Comparison of ENCODE assay signal across 34 cellular contexts in genomic region chr6:132043148-132043547, GRCh38.
"Had no signal": no experiment of that assay in that cellular context is flagged by ENCODE, and none has a peak within 500 bp of the region (broad histone marks: within the 10 kb centered on the region; RNA-seq: fewer than 3 reads in every experiment).

No MANE protein-coding gene starts in this region.

- H3K4me3 Mint-ChIP-seq: activated B cell treated with CpG ODN at 0.5 μM for 24 hours; activated CD4-positive, alpha-beta memory T cell treated with anti-CD3 and anti-CD28 coated beads, Interleukin-2, amount 10 ng/mL, durations not matched to agents 7 days and 5 days; activated CD4-positive, alpha-beta T cell treated with anti-CD3 and anti-CD28 coated beads, Interleukin-2, amount 10 ng/mL, durations not matched to agents 7 days and 5 days; activated CD8-positive, alpha-beta memory T cell treated with anti-CD3 and anti-CD28 coated beads, Interleukin-2, amount 10 ng/mL, durations not matched to agents 7 days and 5 days; activated CD8-positive, alpha-beta T cell treated with anti-CD3 and anti-CD28 coated beads, Interleukin-2, amount 10 ng/mL, durations not matched to agents 7 days and 5 days; activated naive CD4-positive, alpha-beta T cell treated with anti-CD3 and anti-CD28 coated beads, Interleukin-2, amount 10 ng/mL, durations not matched to agents 7 days and 5 days; activated naive CD4-positive, alpha-beta T cell treated with anti-CD3 and anti-CD28 coated beads, Interleukin-2, amount 50 U/mL, for 24 hours; activated naive CD8-positive, alpha-beta T cell; activated naive CD8-positive, alpha-beta T cell treated with anti-CD3 and anti-CD28 coated beads, Interleukin-2, amount 10 ng/mL, durations not matched to agents 7 days and 5 days; activated naive CD8-positive, alpha-beta T cell treated with anti-CD3 and anti-CD28 coated beads, Interleukin-2, amount 50 U/mL, for 24 hours; activated T-cell treated with anti-CD3 and anti-CD28 coated beads, Interleukin-2, amount 50 U/mL, for 24 hours; brain; central memory CD8-positive, alpha-beta T cell; T-helper 1 cell treated with Interleukin-12 subunit alpha and Interleukin-12 subunit beta and Interleukin-4 antibody, amounts not matched to agents 30 μg/mL and 1 μg/mL, for 36 hours; T-helper 2 cell treated with Interferon-gamma antibody and Interleukin-4, amounts not matched to agents 5 μg/mL and 100 μg/mL, for 36 hours had no signal

- H3K36me3 ChIP-seq: ascending aorta, cardiac muscle cell had no signal

- H3K27me3 ChIP-seq: ascending aorta, cardiac muscle cell had no signal

- H3K4me1 ChIP-seq: ascending aorta had no signal

- H3K27ac ChIP-seq: ascending aorta, cardiac muscle cell, VCaP had no signal

- DNase-seq: activated B cell treated with CpG ODN at 0.5 μM for 24 hours; activated CD4-positive, alpha-beta memory T cell treated with anti-CD3 and anti-CD28 coated beads, Interleukin-2, amount 10 ng/mL, durations not matched to agents 7 days and 5 days; activated CD4-positive, alpha-beta T cell treated with anti-CD3 and anti-CD28 coated beads for 48 hours; activated CD4-positive, alpha-beta T cell treated with anti-CD3 and anti-CD28 coated beads, Interleukin-2, amount 10 ng/mL, durations not matched to agents 7 days and 5 days; activated CD4-positive, alpha-beta T cell treated with anti-CD3 and anti-CD28 coated beads, Interleukin-2, amount 50 U/mL, for 48 hours; activated CD4-positive, CD25-positive, alpha-beta regulatory T cell treated with anti-CD3 and anti-CD28 coated beads, Interleukin-2, amount 50 U/mL, for 72 hours; activated CD8-positive, alpha-beta memory T cell treated with anti-CD3 and anti-CD28 coated beads for 24 hours; activated CD8-positive, alpha-beta memory T cell treated with anti-CD3 and anti-CD28 coated beads, Interleukin-2, amount 10 ng/mL, durations not matched to agents 7 days and 5 days; activated CD8-positive, alpha-beta memory T cell treated with anti-CD3 and anti-CD28 coated beads, Interleukin-2, amount 50 U/mL, for 48 hours; activated CD8-positive, alpha-beta T cell treated with anti-CD3 and anti-CD28 coated beads, Interleukin-2, amount 10 ng/mL, durations not matched to agents 7 days and 5 days; activated effector memory CD4-positive, alpha-beta T cell treated with Interleukin-2 at 50 U/mL for 16 hours; activated gamma-delta T cell; activated naive CD4-positive, alpha-beta T cell treated with anti-CD3 and anti-CD28 coated beads, Interleukin-2, amount 10 ng/mL, durations not matched to agents 7 days and 5 days; activated naive CD4-positive, alpha-beta T cell treated with Interleukin-2 at 50 U/mL for 16 hours; activated naive CD8-positive, alpha-beta T cell treated with anti-CD3 and anti-CD28 coated beads, Interleukin-2, amount 10 ng/mL, durations not matched to agents 7 days and 5 days; activated naive CD8-positive, alpha-beta T cell treated with anti-CD3 and anti-CD28 coated beads, Interleukin-2, amount 50 U/mL, for 24 hours; activated T-cell treated with anti-CD3 and anti-CD28 coated beads, Interleukin-2, amount 50 U/mL, for 24 hours; amygdala; anterior cingulate cortex; caudate nucleus; cerebellar nuclear complex; T-helper 1 cell; T-helper 2 cell; T-helper 9 cell had no signal

- H3K27me3 Mint-ChIP-seq: activated B cell treated with CpG ODN at 0.5 μM for 24 hours; activated CD4-positive, alpha-beta memory T cell treated with anti-CD3 and anti-CD28 coated beads, Interleukin-2, amount 10 ng/mL, durations not matched to agents 7 days and 5 days; activated CD4-positive, alpha-beta T cell treated with anti-CD3 and anti-CD28 coated beads, Interleukin-2, amount 10 ng/mL, durations not matched to agents 7 days and 5 days; activated CD8-positive, alpha-beta memory T cell treated with anti-CD3 and anti-CD28 coated beads, Interleukin-2, amount 10 ng/mL, durations not matched to agents 7 days and 5 days; activated naive CD4-positive, alpha-beta T cell treated with anti-CD3 and anti-CD28 coated beads, Interleukin-2, amount 10 ng/mL, durations not matched to agents 7 days and 5 days; activated naive CD8-positive, alpha-beta T cell treated with anti-CD3 and anti-CD28 coated beads, Interleukin-2, amount 10 ng/mL, durations not matched to agents 7 days and 5 days; activated naive CD8-positive, alpha-beta T cell treated with anti-CD3 and anti-CD28 coated beads, Interleukin-2, amount 50 U/mL, for 24 hours; brain; central memory CD8-positive, alpha-beta T cell had no signal

- H3K9me3 Mint-ChIP-seq: activated B cell treated with CpG ODN at 0.5 μM for 24 hours; activated CD4-positive, alpha-beta memory T cell treated with anti-CD3 and anti-CD28 coated beads, Interleukin-2, amount 10 ng/mL, durations not matched to agents 7 days and 5 days; activated CD4-positive, alpha-beta T cell treated with anti-CD3 and anti-CD28 coated beads, Interleukin-2, amount 10 ng/mL, durations not matched to agents 7 days and 5 days; activated naive CD4-positive, alpha-beta T cell treated with anti-CD3 and anti-CD28 coated beads, Interleukin-2, amount 10 ng/mL, durations not matched to agents 7 days and 5 days; activated naive CD4-positive, alpha-beta T cell treated with anti-CD3 and anti-CD28 coated beads, Interleukin-2, amount 50 U/mL, for 24 hours; activated naive CD8-positive, alpha-beta T cell treated with anti-CD3 and anti-CD28 coated beads, Interleukin-2, amount 10 ng/mL, durations not matched to agents 7 days and 5 days; activated naive CD8-positive, alpha-beta T cell treated with anti-CD3 and anti-CD28 coated beads, Interleukin-2, amount 50 U/mL, for 24 hours; activated T-cell treated with anti-CD3 and anti-CD28 coated beads, Interleukin-2, amount 50 U/mL, for 24 hours; activated T-helper 2 cell treated with anti-CD3 and anti-CD28 coated beads, Interferon-gamma antibody, Interleukin-2, Interleukin-4, amounts not matched to agents 10 μg/mL and 5 μg/mL and 100 μg/mL, durations not matched to agents 14 hours and 24 hours and 36 hours; central memory CD8-positive, alpha-beta T cell; T-helper 1 cell treated with Interleukin-12 subunit alpha and Interleukin-12 subunit beta and Interleukin-4 antibody, amounts not matched to agents 30 μg/mL and 1 μg/mL, for 36 hours; T-helper 2 cell treated with Interferon-gamma antibody and Interleukin-4, amounts not matched to agents 5 μg/mL and 100 μg/mL, for 36 hours had no signal

- H3K4me1 Mint-ChIP-seq: activated B cell treated with CpG ODN at 0.5 μM for 24 hours; activated CD4-positive, alpha-beta memory T cell treated with anti-CD3 and anti-CD28 coated beads, Interleukin-2, amount 10 ng/mL, durations not matched to agents 7 days and 5 days; activated CD4-positive, alpha-beta T cell treated with anti-CD3 and anti-CD28 coated beads, Interleukin-2, amount 10 ng/mL, durations not matched to agents 7 days and 5 days; activated CD8-positive, alpha-beta memory T cell treated with anti-CD3 and anti-CD28 coated beads, Interleukin-2, amount 10 ng/mL, durations not matched to agents 7 days and 5 days; activated naive CD4-positive, alpha-beta T cell treated with anti-CD3 and anti-CD28 coated beads, Interleukin-2, amount 10 ng/mL, durations not matched to agents 7 days and 5 days; activated naive CD4-positive, alpha-beta T cell treated with anti-CD3 and anti-CD28 coated beads, Interleukin-2, amount 50 U/mL, for 24 hours; activated naive CD8-positive, alpha-beta T cell treated with anti-CD3 and anti-CD28 coated beads, Interleukin-2, amount 10 ng/mL, durations not matched to agents 7 days and 5 days; activated naive CD8-positive, alpha-beta T cell treated with anti-CD3 and anti-CD28 coated beads, Interleukin-2, amount 50 U/mL, for 24 hours; brain; central memory CD8-positive, alpha-beta T cell had no signal

- H3K4me3 ChIP-seq: ascending aorta, cardiac muscle cell had no signal

- H3K27ac Mint-ChIP-seq: activated B cell treated with CpG ODN at 0.5 μM for 24 hours; activated CD4-positive, alpha-beta memory T cell treated with anti-CD3 and anti-CD28 coated beads, Interleukin-2, amount 10 ng/mL, durations not matched to agents 7 days and 5 days; activated CD4-positive, alpha-beta T cell treated with anti-CD3 and anti-CD28 coated beads, Interleukin-2, amount 10 ng/mL, durations not matched to agents 7 days and 5 days; activated CD8-positive, alpha-beta memory T cell treated with anti-CD3 and anti-CD28 coated beads, Interleukin-2, amount 10 ng/mL, durations not matched to agents 7 days and 5 days; activated CD8-positive, alpha-beta T cell treated with anti-CD3 and anti-CD28 coated beads, Interleukin-2, amount 10 ng/mL, durations not matched to agents 7 days and 5 days; activated naive CD4-positive, alpha-beta T cell treated with anti-CD3 and anti-CD28 coated beads, Interleukin-2, amount 10 ng/mL, durations not matched to agents 7 days and 5 days; activated naive CD4-positive, alpha-beta T cell treated with anti-CD3 and anti-CD28 coated beads, Interleukin-2, amount 50 U/mL, for 24 hours; activated naive CD8-positive, alpha-beta T cell; activated naive CD8-positive, alpha-beta T cell treated with anti-CD3 and anti-CD28 coated beads, Interleukin-2, amount 10 ng/mL, durations not matched to agents 7 days and 5 days; activated naive CD8-positive, alpha-beta T cell treated with anti-CD3 and anti-CD28 coated beads, Interleukin-2, amount 50 U/mL, for 24 hours; activated T-cell treated with anti-CD3 and anti-CD28 coated beads, Interleukin-2, amount 50 U/mL, for 24 hours; activated T-helper 2 cell treated with anti-CD3 and anti-CD28 coated beads, Interferon-gamma antibody, Interleukin-2, Interleukin-4, amounts not matched to agents 10 μg/mL and 5 μg/mL and 100 μg/mL, durations not matched to agents 14 hours and 24 hours and 36 hours; brain; T-helper 1 cell treated with Interleukin-12 subunit alpha and Interleukin-12 subunit beta and Interleukin-4 antibody, amounts not matched to agents 30 μg/mL and 1 μg/mL, for 36 hours; T-helper 2 cell treated with Interferon-gamma antibody and Interleukin-4, amounts not matched to agents 5 μg/mL and 100 μg/mL, for 36 hours had no signal

- H3K9me3 ChIP-seq: ascending aorta had no signal

- ATAC-seq: activated CD8-positive, alpha-beta memory T cell treated with anti-CD3 and anti-CD28 coated beads, Interleukin-2, amount 10 ng/mL, durations not matched to agents 7 days and 5 days; activated CD8-positive, alpha-beta T cell treated with anti-CD3 and anti-CD28 coated beads, Interleukin-2, amount 10 ng/mL, durations not matched to agents 7 days and 5 days; activated naive CD8-positive, alpha-beta T cell treated with anti-CD3 and anti-CD28 coated beads, Interleukin-2, amount 50 U/mL, for 24 hours had no signal

- H3K36me3 Mint-ChIP-seq: activated CD8-positive, alpha-beta memory T cell treated with anti-CD3 and anti-CD28 coated beads, Interleukin-2, amount 10 ng/mL, durations not matched to agents 7 days and 5 days; activated naive CD4-positive, alpha-beta T cell treated with anti-CD3 and anti-CD28 coated beads, Interleukin-2, amount 10 ng/mL, durations not matched to agents 7 days and 5 days; activated naive CD4-positive, alpha-beta T cell treated with anti-CD3 and anti-CD28 coated beads, Interleukin-2, amount 50 U/mL, for 24 hours; activated naive CD8-positive, alpha-beta T cell; activated naive CD8-positive, alpha-beta T cell treated with anti-CD3 and anti-CD28 coated beads, Interleukin-2, amount 10 ng/mL, durations not matched to agents 7 days and 5 days; brain had no signal
